Comparison of ENCODE assay signal across 8 cellular contexts in the genomic region with DNA sequence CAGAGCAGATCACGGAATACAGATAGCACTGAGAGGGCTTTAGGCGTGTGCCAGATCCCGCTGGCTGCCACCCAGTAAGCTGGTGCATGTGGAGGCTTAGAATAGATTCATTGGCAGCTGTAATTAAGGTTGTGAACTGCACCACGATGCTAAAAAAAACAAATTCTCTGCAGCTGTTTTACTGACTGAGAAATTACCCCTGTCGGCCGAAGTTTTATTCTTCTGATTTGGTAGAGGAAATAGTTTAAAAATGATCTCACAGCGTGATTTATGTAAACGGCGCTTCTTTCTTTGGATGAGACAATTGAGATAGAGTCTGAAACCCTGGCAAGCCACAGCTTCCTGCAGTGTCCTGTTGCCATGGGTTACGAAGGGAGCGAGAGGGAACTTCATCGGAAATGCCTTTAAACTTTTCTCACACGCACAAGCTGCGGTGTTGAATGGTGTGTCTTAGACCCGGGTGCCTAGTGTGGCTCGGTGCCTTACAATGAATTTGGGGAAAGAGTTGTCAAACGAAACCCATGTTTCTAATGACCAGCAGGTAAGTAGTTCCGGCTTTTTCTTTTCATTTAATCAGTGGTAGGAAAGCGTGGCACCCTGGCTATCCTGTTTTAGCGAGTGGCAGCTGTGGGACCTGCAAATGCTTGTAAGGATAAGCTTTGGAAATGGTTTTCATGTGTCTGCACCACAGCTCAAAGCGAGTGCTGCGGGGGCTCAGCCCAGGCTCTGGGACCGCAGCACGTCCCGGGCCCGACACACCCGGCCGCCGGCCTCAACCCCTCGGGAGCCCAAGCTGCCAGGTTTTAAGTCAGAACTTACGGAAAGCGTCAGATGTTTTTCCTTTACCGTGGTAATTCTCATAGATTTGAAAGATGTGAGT.
A peak's percentile ranks its signal among the peaks of the same experiment; 100 is the strongest.
DNase-seq lines count a peak whose midpoint lies in the region; ATAC-seq, FAIRE-seq and TF ChIP-seq lines count a peak whose summit lies in the region.

No MANE protein-coding gene starts in this region.

- CTCF ChIA-PET in A673 (lab: Charles Lee): interaction anchor here (1.3 to 1.4 kb wide), 2 partner anchors 24 to 73 kb away, joined by 3 to 6 read pairs; no protein-coding TSS in a partner anchor

- no peaks in the 10 kb centered on the region for H3K36me3 Mint-ChIP-seq in dendritic cell treated with granulocyte-macrophage colony-stimulating factor and Interleukin-4, amounts not matched to agents 40 ng/mL and 50 ng/mL, for 4 days (ENCODE audit: low read depth)

- H3K4me3 Mint-ChIP-seq in dendritic cell treated with granulocyte-macrophage colony-stimulating factor and Interleukin-4, amounts not matched to agents 40 ng/mL and 50 ng/mL, for 4 days: peak overlapping the region; percentile 53

- no peak overlapping the region for H3K23ac ChIP-seq in mesendoderm (ENCODE audit: low read length)

- peak overlapping the region; percentile 42 for H3K56ac ChIP-seq in mesendoderm (ENCODE audit: low read length)

- no peaks in the 10 kb centered on the region for H3K9me3 Mint-ChIP-seq in dendritic cell treated with granulocyte-macrophage colony-stimulating factor and Interleukin-4, amounts not matched to agents 40 ng/mL and 50 ng/mL, for 4 days

- H3K27ac Mint-ChIP-seq in dendritic cell treated with granulocyte-macrophage colony-stimulating factor and Interleukin-4, amounts not matched to agents 40 ng/mL and 50 ng/mL, for 4 days: peak overlapping the region; percentile 75

- H3K27me3 ChIP-seq in A673 (replicated peaks; ENCODE audit: insufficient read depth, low read depth, low read length, poor library complexity): no peaks in the 10 kb centered on the region
- H3K27me3 ChIP-seq in SJCRH30: no peaks in the 10 kb centered on the region
- H3K27me3 ChIP-seq in mesendoderm (ENCODE audit: insufficient read depth, low read length, poor library complexity): no peaks in the 10 kb centered on the region
- no peaks in the 10 kb centered on the region for H3K27me3 ChIP-seq in aorta (ENCODE audit: control insufficient read depth in 1 of 2, insufficient read depth in 2 of 2, low read length in 1 of 2)

- peaks cover 78% of the 10 kb centered on the region for H3K4me1 Mint-ChIP-seq in dendritic cell treated with granulocyte-macrophage colony-stimulating factor and Interleukin-4, amounts not matched to agents 40 ng/mL and 50 ng/mL, for 4 days (ENCODE audit: low read depth)

- no peak for TF ChIP-seq CTCF in A673 (conservative IDR thresholded peaks at IDR 0.05; ENCODE audit: low read depth, low read length)

- H2BK15ac ChIP-seq in mesendoderm (replicated peaks; ENCODE audit: low read depth): no peak overlapping the region

- peak; percentile 22 for ATAC-seq in aorta (ENCODE audit: low FRiP score)
- ATAC-seq in GM19455 (IDR thresholded peaks at IDR 0.05; ENCODE audit: unreplicated experiment): no peak

- DNase-seq in A673 (ENCODE audit: low spot score): peak; percentile 98
- no peak for DNase-seq in GM18507 (ENCODE audit: extremely low spot score, insufficient read length, low read depth)
- DNase-seq in SJCRH30: peak; percentile 68 to 76
- DNase-seq in mesendoderm: peak; percentile 91
- peak in 1 of 2 donors; percentile 82 for DNase-seq in aorta
- DNase-seq in DMS114 treated with DMSO at 0.1 percent for 48 hours (lab: John Stamatoyannopoulos, UW; ENCODE audit: unreplicated experiment): no peak

- no peak overlapping the region for H4K5ac ChIP-seq in mesendoderm (ENCODE audit: low read length)

- H3K4ac ChIP-seq in mesendoderm (ENCODE audit: low read depth, low read length): no peak overlapping the region

- WGBS in mesendoderm (ENCODE audit: extremely low coverage, insufficient coverage, low lambda C conversion rate): 100% methylated on average over 2 of the region's 33 CpGs
- whole genome bisulfite sequencing in aorta, 2 donors: 10% methylated on average over 33 of the region's 33 CpGs

- FAIRE-seq in GM18507 (lab: Jason Lieb, UNC): peak; percentile 61

- H3K4me1 ChIP-seq in A673 (ENCODE audit: insufficient read depth, low read length, poor library complexity, severe bottlenecking): peaks cover 40% of the 10 kb centered on the region
- peaks cover 18% of the 10 kb centered on the region for H3K4me1 ChIP-seq in SJCRH30
- peaks cover 15% of the 10 kb centered on the region for H3K4me1 ChIP-seq in mesendoderm (ENCODE audit: control insufficient read depth, low read depth, low read length)
- no peaks in the 10 kb centered on the region for H3K4me1 ChIP-seq in aorta (ENCODE audit: control insufficient read depth in 1 of 2, insufficient read depth in 2 of 2, low read length in 2 of 2)

- peak overlapping the region; percentile 33 for H3K4me3 ChIP-seq in A673 (ENCODE audit: low read depth, low read length, poor library complexity, severe bottlenecking)
- H3K4me3 ChIP-seq in SJCRH30: peak overlapping the region; percentile 17
- no peak overlapping the region for H3K4me3 ChIP-seq in mesendoderm (ENCODE audit: low read length)
- H3K4me3 ChIP-seq in aorta (ENCODE audit: low read length in 2 of 2): peak overlapping the region in 1 of 2 donors; percentile 24

- BruUV-seq in A673 (replicated peaks; lab: Mats Ljungman, UMichigan): TSS peak; percentile 77

- POLR2A ChIA-PET in A673 (lab: Charles Lee; ENCODE audit: low non-redundant PET): no interaction called here

- no peak overlapping the region for H2BK120ac ChIP-seq in mesendoderm (ENCODE audit: low read depth, low read length)

- H2BK5ac ChIP-seq in mesendoderm (ENCODE audit: low read length): no peak overlapping the region

- H2AK5ac ChIP-seq in mesendoderm (ENCODE audit: low read length): no peak overlapping the region

- H3K27me3 Mint-ChIP-seq in dendritic cell treated with granulocyte-macrophage colony-stimulating factor and Interleukin-4, amounts not matched to agents 40 ng/mL and 50 ng/mL, for 4 days: peaks cover 49% of the 10 kb centered on the region

- no peaks in the 10 kb centered on the region for H3K36me3 ChIP-seq in A673 (ENCODE audit: insufficient read depth, low read length, poor library complexity, severe bottlenecking)
- H3K36me3 ChIP-seq in SJCRH30: no peaks in the 10 kb centered on the region
- H3K36me3 ChIP-seq in mesendoderm (ENCODE audit: control insufficient read depth, insufficient read depth, low read length): no peaks in the 10 kb centered on the region
- no peaks in the 10 kb centered on the region for H3K36me3 ChIP-seq in aorta (ENCODE audit: control insufficient read depth in 1 of 2, insufficient read depth in 2 of 2, low read length in 1 of 2)

- H3K4me2 ChIP-seq in mesendoderm (ENCODE audit: low read length): peak overlapping the region; percentile 54

- no peak overlapping the region for H3K18ac ChIP-seq in mesendoderm (ENCODE audit: low read length)

- H3K79me1 ChIP-seq in mesendoderm (ENCODE audit: low read length): no peaks in the 10 kb centered on the region

- H3K9ac ChIP-seq in mesendoderm (ENCODE audit: low read length): peak overlapping the region; percentile 32

- no peak overlapping the region for H4K8ac ChIP-seq in mesendoderm (ENCODE audit: low read depth, low read length)

- intact Hi-C loops in A673 (cut with micrococcal nuclease; ENCODE audit: unreplicated experiment) (no loop called here), aorta (cut with DNase I) (loop anchor here (2.0 to 5.0 kb wide), 2 partner anchors 19 to 37 kb away; no protein-coding TSS in a partner anchor)
- intact Hi-C loops in dendritic cell treated with granulocyte-macrophage colony-stimulating factor and Interleukin-4, amounts not matched to agents 40 ng/mL and 50 ng/mL, for 4 days (cut with micrococcal nuclease): loop anchor here (1.0 kb wide), 1 partner anchor 19 kb away; no protein-coding TSS in a partner anchor

- H3K79me2 ChIP-seq in mesendoderm (ENCODE audit: control insufficient read depth, insufficient read depth, low read length): no peaks in the 10 kb centered on the region

- peak overlapping the region; percentile 71 for H3K27ac ChIP-seq in A673 (ENCODE audit: low read depth, low read length, poor library complexity, severe bottlenecking)
- H3K27ac ChIP-seq in SJCRH30: peak overlapping the region; percentile 13; the same call in 1 of the 2 replicates
- no peak overlapping the region for H3K27ac ChIP-seq in mesendoderm (ENCODE audit: low read depth, low read length)
- H3K27ac ChIP-seq in aorta (ENCODE audit: low read depth in 1 of 2, low read length in 2 of 2): no peak overlapping the region

- no peaks in the 10 kb centered on the region for H3K9me3 ChIP-seq in A673 (ENCODE audit: low read depth, low read length, poor library complexity, severe bottlenecking)
- H3K9me3 ChIP-seq in SJCRH30 (replicated peaks): no peaks in the 10 kb centered on the region
- no peaks in the 10 kb centered on the region for H3K9me3 ChIP-seq in aorta (ENCODE audit: control insufficient read depth, low read length)

Comparison
In these comparisons a context has a peak if more than half of its experiments do, and no peak if none do; other contexts are left out.
1. DNase-seq: peak in A673 (single experiment), SJCRH30 (2 of 2) and mesendoderm (single experiment); none in GM18507 (single experiment) and DMS114 treated with DMSO at 0.1 percent for 48 hours (single experiment).
2. H3K27ac ChIP-seq: peak in A673 (single experiment) and SJCRH30 (single experiment); none in mesendoderm (single experiment) and aorta (0 of 2).